ENCODE assay signal across 8 cellular contexts in the genomic region with DNA sequence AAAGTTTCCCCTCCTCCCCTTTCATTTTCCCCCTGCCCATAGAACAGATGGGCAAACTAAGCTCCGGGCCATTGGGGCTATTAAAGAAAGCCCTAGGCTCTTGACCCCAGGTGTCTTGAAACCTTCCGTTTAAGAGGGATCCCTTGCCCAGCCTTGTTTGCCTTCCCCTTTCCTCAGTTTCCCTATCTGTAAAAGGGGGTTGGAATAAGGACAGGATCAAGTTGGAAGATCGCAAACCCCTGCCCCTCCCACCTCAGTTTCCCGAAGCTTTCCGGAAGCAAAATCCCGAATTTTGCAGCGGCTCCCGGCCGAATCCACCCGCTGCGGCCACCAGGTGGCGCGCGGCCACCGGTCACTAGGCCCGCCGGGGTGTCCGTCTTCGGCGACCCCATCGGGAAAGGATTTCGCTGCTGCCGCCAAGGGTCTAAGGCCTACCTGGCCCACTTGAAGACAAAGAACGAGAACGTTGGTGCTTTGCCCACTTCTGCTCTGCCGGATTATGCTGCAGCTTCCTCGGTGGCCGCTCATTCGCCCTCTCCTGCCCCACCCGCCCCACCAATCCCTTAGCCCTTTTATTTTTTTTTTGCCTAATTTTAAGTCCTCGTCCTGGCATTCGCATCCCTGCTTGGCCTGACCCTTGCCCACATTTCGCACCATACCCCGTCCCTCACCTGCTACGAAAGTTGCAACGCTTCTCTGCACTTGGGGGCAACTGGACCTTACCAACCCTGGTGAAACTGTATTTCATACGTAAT. TPM values are rescaled to one million over a fixed set of nuclear protein-coding genes. Genes with fewer than 3 reads are reported as not detected.
DNase-seq lines count a peak whose midpoint lies in the region; ATAC-seq and TF ChIP-seq lines count a peak whose summit lies in the region.

No MANE protein-coding gene starts in this region.

- CTCF ChIA-PET in naive thymus-derived CD4-positive, alpha-beta T cell (lab: Charles Lee), result interaction anchor here (0.6 to 7.0 kb wide), 8 partner anchors 50 to 614 kb away, joined by 3 to 66 read pairs (median 4); a partner anchor contains a TSS

- peaks cover 56% of the 10 kb centered on the region for H3K4me1 Mint-ChIP-seq in activated T-helper 1 cell treated with anti-CD3 and anti-CD28 coated beads, Interleukin-12 subunit alpha, Interleukin-12 subunit beta, Interleukin-2, Interleukin-4 antibody, amounts not matched to agents 30 ng/mL and 10 ng/mL and 1 ng/mL, durations not matched to agents 14 hours and 24 hours and 36 hours (ENCODE audit: low read depth)
- H3K4me1 Mint-ChIP-seq in naive thymus-derived CD4-positive, alpha-beta T cell, result peaks cover 21 to 51% (median 47%) of the 10 kb centered on the region in 7 donors

- peak overlapping the region; percentile 98 for H3K4me3 ChIP-seq in GM12875 (ENCODE audit: low read depth, low read length)
- peak overlapping the region; percentile 70 for H3K4me3 ChIP-seq in fibroblast of villous mesenchyme (ENCODE audit: low read depth, low read length)
- peak overlapping the region; percentile 87 for H3K4me3 ChIP-seq in naive thymus-derived CD4-positive, alpha-beta T cell (ENCODE audit: low read length)
- H3K4me3 ChIP-seq in upper lobe of left lung, result peak overlapping the region; percentile 49 to 97 (median 92)

- TF ChIP-seq CTCF in GM12875 (IDR thresholded peaks at IDR 0.05; ENCODE audit: borderline replicate concordance, insufficient read depth, low read depth, low read length) (peak; percentile 87), fibroblast of villous mesenchyme (IDR thresholded peaks at IDR 0.05; ENCODE audit: insufficient read depth, low read depth, low read length) (peak; percentile 77), upper lobe of left lung (IDR thresholded peaks at IDR 0.05) (peak; percentile 86 to 95 (median 93))

- no peaks in the 10 kb centered on the region for H3K9me3 ChIP-seq in naive thymus-derived CD4-positive, alpha-beta T cell (ENCODE audit: control insufficient read depth in 2 of 3, low read length in 3 of 3)
- no peaks in the 10 kb centered on the region for H3K9me3 ChIP-seq in upper lobe of left lung

- H3K27me3 ChIP-seq in naive thymus-derived CD4-positive, alpha-beta T cell (ENCODE audit: control insufficient read depth in 2 of 2, insufficient read depth in 2 of 2, low read length in 2 of 2), result peaks cover 3 to 44% of the 10 kb centered on the region in 2 donors
- H3K27me3 ChIP-seq in upper lobe of left lung, result peaks cover 0 to 9% (median 2%) of the 10 kb centered on the region in 4 donors

- H3K4me3 Mint-ChIP-seq in activated T-helper 1 cell treated with anti-CD3 and anti-CD28 coated beads, Interleukin-12 subunit alpha, Interleukin-12 subunit beta, Interleukin-2, Interleukin-4 antibody, amounts not matched to agents 30 ng/mL and 10 ng/mL and 1 ng/mL, durations not matched to agents 14 hours and 24 hours and 36 hours, result peak overlapping the region; percentile 91
- peak overlapping the region; percentile 86 to 97 (median 90) for H3K4me3 Mint-ChIP-seq in naive thymus-derived CD4-positive, alpha-beta T cell

- 18 to 22% methylated on average over 30 to 36 of the region's 37 CpGs for WGBS in upper lobe of left lung, 2 donors

- H3K27ac ChIP-seq in naive thymus-derived CD4-positive, alpha-beta T cell (ENCODE audit: low read depth, low read length), result no peak overlapping the region
- peak overlapping the region; percentile 39 to 87 (median 76) for H3K27ac ChIP-seq in upper lobe of left lung

- intact Hi-C loops in activated T-helper 1 cell treated with anti-CD3 and anti-CD28 coated beads, Interleukin-12 subunit alpha, Interleukin-12 subunit beta, Interleukin-2, Interleukin-4 antibody, amounts not matched to agents 30 ng/mL and 10 ng/mL and 1 ng/mL, durations not matched to agents 14 hours and 24 hours and 36 hours (cut with micrococcal nuclease), result loop anchor here (1.0 to 5.0 kb wide), 8 partner anchors 89 to 975 kb away; a partner anchor contains a TSS
- intact Hi-C loops in naive thymus-derived CD4-positive, alpha-beta T cell (cut with micrococcal nuclease), result loop anchor here (1.0 to 5.0 kb wide), 12 partner anchors 60 to 489 kb away; a partner anchor contains a TSS

- TF ChIP-seq POLR2A in upper lobe of left lung (IDR thresholded peaks at IDR 0.05), result no peak

- POLR2A ChIA-PET in naive thymus-derived CD4-positive, alpha-beta T cell (lab: Charles Lee), result interaction anchor here (1.0 to 1.8 kb wide), 3 partner anchors 81 to 100 kb away, joined by 3 to 7 read pairs (median 4); a partner anchor contains a TSS

- H3K27ac Mint-ChIP-seq in activated T-helper 1 cell treated with anti-CD3 and anti-CD28 coated beads, Interleukin-12 subunit alpha, Interleukin-12 subunit beta, Interleukin-2, Interleukin-4 antibody, amounts not matched to agents 30 ng/mL and 10 ng/mL and 1 ng/mL, durations not matched to agents 14 hours and 24 hours and 36 hours, result peak overlapping the region; percentile 83
- H3K27ac Mint-ChIP-seq in naive thymus-derived CD4-positive, alpha-beta T cell, result peak overlapping the region in 5 of 9 donors; percentile 14 to 80 (median 70)

- no peaks in the 10 kb centered on the region for H3K36me3 ChIP-seq in naive thymus-derived CD4-positive, alpha-beta T cell (ENCODE audit: control insufficient read depth in 2 of 3, insufficient read depth in 3 of 3, low read length in 3 of 3)
- no peaks in the 10 kb centered on the region for H3K36me3 ChIP-seq in upper lobe of left lung

- no peak for ATAC-seq in naive thymus-derived CD4-positive, alpha-beta T cell
- peak; percentile 70 to 74 for ATAC-seq in upper lobe of left lung (ENCODE audit: low FRiP score in 2 of 2)
- ATAC-seq in GM18861 (IDR thresholded peaks at IDR 0.05; ENCODE audit: unreplicated experiment), result no peak

- H3K36me3 Mint-ChIP-seq in activated T-helper 1 cell treated with anti-CD3 and anti-CD28 coated beads, Interleukin-12 subunit alpha, Interleukin-12 subunit beta, Interleukin-2, Interleukin-4 antibody, amounts not matched to agents 30 ng/mL and 10 ng/mL and 1 ng/mL, durations not matched to agents 14 hours and 24 hours and 36 hours (ENCODE audit: low read depth), result no peaks in the 10 kb centered on the region
- no peaks in the 10 kb centered on the region for H3K36me3 Mint-ChIP-seq in naive thymus-derived CD4-positive, alpha-beta T cell

- H3K27me3 Mint-ChIP-seq in activated T-helper 1 cell treated with anti-CD3 and anti-CD28 coated beads, Interleukin-12 subunit alpha, Interleukin-12 subunit beta, Interleukin-2, Interleukin-4 antibody, amounts not matched to agents 30 ng/mL and 10 ng/mL and 1 ng/mL, durations not matched to agents 14 hours and 24 hours and 36 hours (ENCODE audit: insufficient read depth), result peaks cover 63% of the 10 kb centered on the region
- peaks cover 59 to 80% (median 73%) of the 10 kb centered on the region in 5 donors for H3K27me3 Mint-ChIP-seq in naive thymus-derived CD4-positive, alpha-beta T cell

- H3K4me1 ChIP-seq in naive thymus-derived CD4-positive, alpha-beta T cell (ENCODE audit: control insufficient read depth in 2 of 2, insufficient read depth in 2 of 2, low read length in 2 of 2), result peaks cover 18 to 26% of the 10 kb centered on the region in 2 donors
- H3K4me1 ChIP-seq in upper lobe of left lung, result peaks cover 27 to 52% (median 35%) of the 10 kb centered on the region in 4 donors

- DNase-seq in AG08395 (ENCODE audit: low spot score) (peak; percentile 75), NCI-H446 (lab: John Stamatoyannopoulos, UW) (peak; percentile 9 to 65), fibroblast of villous mesenchyme (ENCODE audit: low read depth) (peak; percentile 80), upper lobe of left lung (peak; percentile 65 to 95)
- DNase-seq in activated T-helper 1 cell treated with anti-CD3 and anti-CD28 coated beads, Interleukin-12 subunit alpha, Interleukin-12 subunit beta, Interleukin-2, Interleukin-4 antibody, amounts not matched to agents 30 ng/mL and 10 ng/mL and 1 ng/mL, durations not matched to agents 14 hours and 24 hours and 36 hours (ENCODE audit: low spot score), result no peak
- DNase-seq in naive thymus-derived CD4-positive, alpha-beta T cell, result peak in 3 of 9 donors; percentile 4 to 65 (median 34)

- no peak for TF ChIP-seq EP300 in upper lobe of left lung (IDR thresholded peaks at IDR 0.05)

- H3K9me3 Mint-ChIP-seq in activated T-helper 1 cell treated with anti-CD3 and anti-CD28 coated beads, Interleukin-12 subunit alpha, Interleukin-12 subunit beta, Interleukin-2, Interleukin-4 antibody, amounts not matched to agents 30 ng/mL and 10 ng/mL and 1 ng/mL, durations not matched to agents 14 hours and 24 hours and 36 hours, result no peaks in the 10 kb centered on the region
- H3K9me3 Mint-ChIP-seq in naive thymus-derived CD4-positive, alpha-beta T cell, result peaks cover 0 to 4% (median 0%) of the 10 kb centered on the region in 11 donors

RNA-seq across cellular contexts. Expression of a gene that starts 0.9 kb away (rescaled TPM):
- total RNA-seq in activated T-helper 1 cell treated with anti-CD3 and anti-CD28 coated beads, Interleukin-12 subunit alpha, Interleukin-12 subunit beta, Interleukin-2, Interleukin-4 antibody, amounts not matched to agents 30 ng/mL and 10 ng/mL and 1 ng/mL, durations not matched to agents 14 hours and 24 hours and 36 hours, result 1.7 and 2.3 TPM in 2 replicates
- total RNA-seq in fibroblast of villous mesenchyme (under 0.01 and 0.32 TPM in 2 replicates), upper lobe of left lung (10 to 100 TPM in 2 of 6 donors, 1 to 10 TPM in 4; 4.2 to 34.6 (median 8.2) TPM)
- total RNA-seq in naive thymus-derived CD4-positive, alpha-beta T cell, result under 1 TPM in 3 of 5 experiments, not detected in 2; 0.21 to 0.78 (median 0.51) TPM
- polyA plus RNA-seq in naive thymus-derived CD4-positive, alpha-beta T cell, result not detected

RNA-seq across cellular contexts. Expression of a gene that starts 4.9 kb away (rescaled TPM):
- not detected in 2 replicates for total RNA-seq in activated T-helper 1 cell treated with anti-CD3 and anti-CD28 coated beads, Interleukin-12 subunit alpha, Interleukin-12 subunit beta, Interleukin-2, Interleukin-4 antibody, amounts not matched to agents 30 ng/mL and 10 ng/mL and 1 ng/mL, durations not matched to agents 14 hours and 24 hours and 36 hours
- total RNA-seq in fibroblast of villous mesenchyme, result 4.3 and 5.5 TPM in 2 replicates
- total RNA-seq in naive thymus-derived CD4-positive, alpha-beta T cell, result under 1 TPM in 1 of 5 experiments, not detected in 4; 0.51 TPM
- not detected for polyA plus RNA-seq in naive thymus-derived CD4-positive, alpha-beta T cell
- 10 to 100 TPM in 4 of 6 donors, 1 to 10 TPM in 2; 4.2 to 35.6 (median 12.2) TPM for total RNA-seq in upper lobe of left lung

Comparison
In these comparisons a context has a peak if more than half of its experiments do, and no peak if none do; other contexts are left out.
1. ATAC-seq: peak in upper lobe of left lung (2 of 2); none in naive thymus-derived CD4-positive, alpha-beta T cell (single experiment) and GM18861 (single experiment).
2. Peak in every context shown above with its lines, with median percentiles within 50 percentile points of each other: H3K4me3 ChIP-seq and CTCF ChIP-seq.